In the genomic region with DNA sequence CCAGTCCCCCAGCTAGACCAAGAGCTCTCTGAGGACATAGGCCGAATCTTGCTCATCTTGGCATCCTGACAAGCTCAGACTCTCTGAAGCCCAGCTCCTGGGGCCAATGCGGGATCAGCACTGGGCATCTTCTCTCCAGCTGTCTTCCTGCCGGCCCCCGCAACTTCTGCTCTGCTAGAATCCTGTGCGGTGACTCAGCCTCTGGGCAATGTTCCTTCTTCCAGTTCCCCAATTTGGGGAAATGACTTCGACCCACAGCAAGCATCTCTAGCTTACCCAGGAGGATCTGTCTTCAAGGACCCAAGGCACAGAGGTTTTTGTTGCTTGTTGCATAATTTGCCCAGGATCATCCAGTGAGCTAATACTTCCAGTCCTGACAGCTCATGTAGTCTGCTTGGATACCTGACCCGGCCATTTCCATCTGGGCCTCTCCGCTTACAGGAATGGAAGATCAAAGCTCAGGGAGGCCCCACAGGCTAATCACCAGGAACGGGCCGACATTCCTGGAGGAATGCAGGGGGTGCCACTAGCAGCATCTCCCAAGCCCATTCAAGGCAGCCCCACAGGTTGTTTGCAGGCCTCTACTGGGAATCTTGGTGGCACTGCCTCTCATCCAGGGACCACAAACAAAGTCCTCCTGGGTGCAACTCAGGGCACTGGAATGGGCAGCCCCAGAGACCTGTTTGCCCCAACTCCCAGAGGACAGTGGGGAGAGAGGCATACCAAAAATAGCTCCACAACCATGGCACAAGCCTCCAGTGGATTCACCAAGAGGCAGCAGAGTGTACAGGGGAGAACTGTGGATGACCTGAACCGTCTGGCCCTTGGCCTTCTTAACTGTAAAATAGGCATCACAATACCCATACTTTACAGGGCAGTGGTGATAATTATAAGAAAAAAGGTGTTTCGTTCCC, we compare ENCODE assay signal across 8 cellular contexts.
A peak's percentile ranks its signal among the peaks of the same experiment; 100 is the strongest.
DNase-seq lines count a peak whose midpoint lies in the region; ATAC-seq and TF ChIP-seq lines count a peak whose summit lies in the region.

No MANE protein-coding gene starts in this region.

- peak; percentile 22; the same call in 1 of the 2 replicates for ATAC-seq in PC-3
- ATAC-seq in HG02973 (IDR thresholded peaks at IDR 0.05; ENCODE audit: unreplicated experiment) = no peak

- no peaks in the 10 kb centered on the region for H3K9me3 ChIP-seq in PC-3 (ENCODE audit: low read length)

- H3K4me3 ChIP-seq in AG09309 (ENCODE audit: control insufficient read depth, low read depth, low read length) = no peak overlapping the region
- H3K4me3 ChIP-seq in PC-3 (ENCODE audit: low read length) = no peak overlapping the region

- intact Hi-C loops in PC-3 (cut with micrococcal nuclease) = no loop called here

- H3K27me3 Mint-ChIP-seq in nephron (ENCODE audit: low read depth) = peaks cover 4% of the 10 kb centered on the region

- H3K79me2 ChIP-seq in PC-3 (ENCODE audit: low read length) = no peaks in the 10 kb centered on the region

- no peak overlapping the region for H3K9ac ChIP-seq in PC-3 (ENCODE audit: low read length)

- H3K4me1 ChIP-seq in PC-3 (ENCODE audit: insufficient read depth, low read length) = no peaks in the 10 kb centered on the region

- POLR2A ChIA-PET in PC-3 (lab: Charles Lee; ENCODE audit: unreplicated experiment) = no interaction called here

- no peak overlapping the region for H3K27ac ChIP-seq in PC-3 (ENCODE audit: low read length)

- H4K20me1 ChIP-seq in PC-3 (ENCODE audit: low read length) = no peaks in the 10 kb centered on the region

- peaks cover 87% of the 10 kb centered on the region for H3K4me1 Mint-ChIP-seq in nephron

- no peaks in the 10 kb centered on the region for H3F3A ChIP-seq in PC-3 (ENCODE audit: low read length, unreplicated experiment)

- H3K4me3 Mint-ChIP-seq in nephron = peak overlapping the region in 1 of 3 experiments; percentile 45

- no peak overlapping the region for H3K4me2 ChIP-seq in PC-3 (ENCODE audit: low read length)

- peaks cover 14% of the 10 kb centered on the region for H3K36me3 Mint-ChIP-seq in nephron (ENCODE audit: low read depth)

- H3K9me3 Mint-ChIP-seq in nephron = no peaks in the 10 kb centered on the region

- H3K9me2 ChIP-seq in PC-3 (replicated peaks; ENCODE audit: low read length) = no peaks in the 10 kb centered on the region

- no peaks in the 10 kb centered on the region for H3K27me3 ChIP-seq in PC-3 (ENCODE audit: low read length)

- TF ChIP-seq CTCF in AG09309 (IDR thresholded peaks at IDR 0.05; ENCODE audit: control insufficient read depth, insufficient read depth, low read depth, low read length, missing control alignments) (no peak), PC-3 (conservative IDR thresholded peaks at IDR 0.05; ENCODE audit: low read depth, low read length) (no peak), nephron (IDR thresholded peaks at IDR 0.05; ENCODE audit: unreplicated experiment in 3 of 3) (no peak)

- no peaks in the 10 kb centered on the region for H3K36me3 ChIP-seq in PC-3 (ENCODE audit: low read depth, low read length)

- peak overlapping the region in 2 of 3 experiments; percentile 29 to 42 for H3K27ac Mint-ChIP-seq in nephron

- BruUV-seq in PC-3 (replicated peaks; lab: Mats Ljungman, UMichigan) = no TSS peak

- CTCF ChIA-PET in PC-3 (lab: Charles Lee) = no interaction called here

- DNase-seq in AG09309 (ENCODE audit: low read depth) = peak; percentile 94
- DNase-seq in PC-3 = peak; percentile 8
- DNase-seq in epidermal melanocyte (ENCODE audit: insufficient read length, low spot score) = peak; percentile 47
- DNase-seq in activated CD4-positive, alpha-beta T cell treated with anti-CD3 and anti-CD28 coated beads for 4 hours = no peak
- DNase-seq in 8988T = no peak
- DNase-seq in effector CD4-positive, alpha-beta T cell = no peak

- no peak overlapping the region for H2AFZ ChIP-seq in PC-3 (ENCODE audit: low read length)

Comparison
In these comparisons a context has a peak if more than half of its experiments do, and no peak if none do; other contexts are left out.
1. DNase-seq: peak in AG09309 (single experiment), PC-3 (single experiment) and epidermal melanocyte (single experiment); none in activated CD4-positive, alpha-beta T cell treated with anti-CD3 and anti-CD28 coated beads for 4 hours (0 of 2), 8988T (single experiment) and effector CD4-positive, alpha-beta T cell (single experiment).